8 cellular contexts compared by ENCODE assay signal in genomic region chr17:76501018-76501826, GRCh38. TPM values are rescaled to one million over a fixed set of nuclear protein-coding genes. Genes with fewer than 3 reads are reported as not detected.
DNase-seq lines count a peak whose midpoint lies in the region; ATAC-seq and TF ChIP-seq lines count a peak whose summit lies in the region.

TSS of gene RHBDF2 (minus strand) at chr17:76501423. CDS start at chr17:76481524, 19,899 bp downstream.

- peak within 1 kb of the TSS; percentile 90 for H3K9ac ChIP-seq in mesendoderm (ENCODE audit: low read length)

- no peak for TF ChIP-seq CTCF in C4-2B (conservative IDR thresholded peaks at IDR 0.05)

- peak within 1 kb of the TSS; percentile 97 to 99 for H3K27ac Mint-ChIP-seq in effector memory CD8-positive, alpha-beta T cell

- H3K56ac ChIP-seq in mesendoderm (ENCODE audit: low read length) = peak within 1 kb of the TSS; percentile 93

- peak within 1 kb of the TSS; percentile 78 for H3K4me3 ChIP-seq in mesendoderm (ENCODE audit: low read length)

- no peak within 1 kb of the TSS for H2BK15ac ChIP-seq in mesendoderm (replicated peaks; ENCODE audit: low read depth)

- no peaks in the 10 kb centered on the region for H3K36me3 ChIP-seq in mesendoderm (ENCODE audit: control insufficient read depth, insufficient read depth, low read length)

- H3K27me3 Mint-ChIP-seq in effector memory CD8-positive, alpha-beta T cell = no peaks in the 10 kb centered on the region

- H3K27ac ChIP-seq in C4-2B = peak within 1 kb of the TSS; percentile 61
- peak within 1 kb of the TSS; percentile 17 for H3K27ac ChIP-seq in mesendoderm (ENCODE audit: low read depth, low read length)

- H3K4ac ChIP-seq in mesendoderm (ENCODE audit: low read depth, low read length) = peak within 1 kb of the TSS; percentile 44

- H3K18ac ChIP-seq in mesendoderm (ENCODE audit: low read length) = peak within 1 kb of the TSS; percentile 16

- H3K4me2 ChIP-seq in mesendoderm (ENCODE audit: low read length) = peak within 1 kb of the TSS; percentile 94

- no peak within 1 kb of the TSS for H4K8ac ChIP-seq in mesendoderm (ENCODE audit: low read depth, low read length)

- peaks cover 28% of the 10 kb centered on the region for H3K36me3 Mint-ChIP-seq in effector memory CD8-positive, alpha-beta T cell (ENCODE audit: insufficient read depth)

- H3K4me3 Mint-ChIP-seq in effector memory CD8-positive, alpha-beta T cell = peak within 1 kb of the TSS; percentile 85 to 95

- DNase-seq in NOMO-1 (lab: John Stamatoyannopoulos, UW; ENCODE audit: unreplicated experiment in 2 of 2) = peak; percentile 73 to 81
- peak; percentile 92 to 97 (median 94) for DNase-seq in activated CD8-positive, alpha-beta memory T cell treated with anti-CD3 and anti-CD28 coated beads for 48 hours (ENCODE audit: low read depth in 2 of 3, low spot score in 2 of 3)
- peak; percentile 96 to 99 (median 98) for DNase-seq in effector memory CD8-positive, alpha-beta T cell
- peak; percentile 84 for DNase-seq in mesendoderm
- peak; percentile 97 for DNase-seq in stimulated activated CD8-positive, alpha-beta memory T cell treated with anti-CD3 and anti-CD28 coated beads, Interleukin-15, amount 100 ng/mL, for 1 hour (ENCODE audit: low read depth)

- no peaks in the 10 kb centered on the region for H3K27me3 ChIP-seq in mesendoderm (ENCODE audit: insufficient read depth, low read length, poor library complexity)

- peaks cover 49 to 58% of the 10 kb centered on the region in 2 donors for H3K4me1 Mint-ChIP-seq in effector memory CD8-positive, alpha-beta T cell (ENCODE audit: low read depth in 2 of 2)

- no CpG with 5 or more reads among the region's 72 CpGs for WGBS in mesendoderm (ENCODE audit: extremely low coverage, insufficient coverage, low lambda C conversion rate)

- H2BK120ac ChIP-seq in mesendoderm (ENCODE audit: low read depth, low read length) = no peak within 1 kb of the TSS

- peaks cover 7% of the 10 kb centered on the region for H3K79me1 ChIP-seq in mesendoderm (ENCODE audit: low read length)

- peak within 1 kb of the TSS; percentile 67 for H2AK5ac ChIP-seq in mesendoderm (ENCODE audit: low read length)

- H2BK5ac ChIP-seq in mesendoderm (ENCODE audit: low read length) = no peak within 1 kb of the TSS

- H3K9me3 Mint-ChIP-seq in effector memory CD8-positive, alpha-beta T cell = no peaks in the 10 kb centered on the region

- peak within 1 kb of the TSS; percentile 98 for H3K23ac ChIP-seq in mesendoderm (ENCODE audit: low read length)

- ATAC-seq in GM19395 (IDR thresholded peaks at IDR 0.05; ENCODE audit: unreplicated experiment) (peak; percentile 58), HG03571 (IDR thresholded peaks at IDR 0.05; ENCODE audit: unreplicated experiment) (peak; percentile 61)
- peak; percentile 87 for ATAC-seq in effector memory CD8-positive, alpha-beta T cell (replicated peaks)

- peaks cover 2% of the 10 kb centered on the region for H3K79me2 ChIP-seq in mesendoderm (ENCODE audit: control insufficient read depth, insufficient read depth, low read length)

- peaks cover 19% of the 10 kb centered on the region for H3K4me1 ChIP-seq in mesendoderm (ENCODE audit: control insufficient read depth, low read depth, low read length)

- H4K5ac ChIP-seq in mesendoderm (ENCODE audit: low read length) = no peak within 1 kb of the TSS

RNA-seq across cellular contexts. Expression of gene RHBDF2, which starts in this region (rescaled TPM):
- polyA plus RNA-seq in mesendoderm (2013, experiment 1 of 2) = 12.3 TPM
- 11.8 TPM for polyA plus RNA-seq in mesendoderm (2013, experiment 2 of 2)

Comparison
In these comparisons a context has a peak if more than half of its experiments do, and no peak if none do; other contexts are left out.
1. Peak in every context shown above with its lines: DNase-seq, ATAC-seq, H3K4me3 ChIP-seq and H3K27ac ChIP-seq.